In genomic region chr17:846901-847777, GRCh38 we compare ENCODE assay signal across 13 cellular contexts.
DNase-seq lines count a peak whose midpoint lies in the region; ATAC-seq, FAIRE-seq and TF ChIP-seq lines count a peak whose summit lies in the region.
"Had no signal": no experiment of that assay in that cellular context is flagged by ENCODE, and none has a peak within 500 bp of the region (broad histone marks: within the 10 kb centered on the region; RNA-seq: fewer than 3 reads in every experiment).

No MANE protein-coding gene starts in this region.

- no peak overlapping the region for H3K4me2 ChIP-seq in parathyroid adenoma (ENCODE audit: low read length)
- H3K4me2 ChIP-seq in Karpas-422 (ENCODE audit: low read depth, low read length, poor library complexity, severe bottlenecking), result no peak overlapping the region

- TF ChIP-seq CTCF in heart left ventricle (IDR thresholded peaks at IDR 0.05) (no peak), parathyroid adenoma (IDR thresholded peaks at IDR 0.05) (no peak)

- H2AFZ ChIP-seq in parathyroid adenoma (no peak overlapping the region), Karpas-422 (ENCODE audit: low read length) (no peak overlapping the region)

- no peaks in the 10 kb centered on the region for H3K9me2 ChIP-seq in Karpas-422 (replicated peaks; ENCODE audit: insufficient read depth, low read length)

- H3K36me3 ChIP-seq in adipocyte (ENCODE audit: control insufficient read depth, insufficient read depth, low read length, severe bottlenecking) (no peaks in the 10 kb centered on the region), heart left ventricle (no peaks in the 10 kb centered on the region), parathyroid adenoma (ENCODE audit: control insufficient read depth, insufficient read depth, low read length) (no peaks in the 10 kb centered on the region), Karpas-422 (ENCODE audit: insufficient read depth, low read length) (no peaks in the 10 kb centered on the region)

- intact Hi-C loops in heart left ventricle (cut with DNase I), result loop anchor here in 4 of 10 donors (1.0 to 10.0 kb wide), 5 partner anchors 28 to 132 kb away; partner anchors contain the start of gene NXN (in 1 of the 4)

- peaks cover 14% of the 10 kb centered on the region for H3K4me1 ChIP-seq in adipocyte (ENCODE audit: control insufficient read depth, insufficient read depth, low read length)
- peaks cover 0 to 54% (median 24%) of the 10 kb centered on the region in 12 donors for H3K4me1 ChIP-seq in heart left ventricle
- no peaks in the 10 kb centered on the region for H3K4me1 ChIP-seq in parathyroid adenoma
- no peaks in the 10 kb centered on the region for H3K4me1 ChIP-seq in Karpas-422 (ENCODE audit: low read length)

- DNase-seq in AG08396 (ENCODE audit: low spot score) (peak; percentile 61), adipocyte (ENCODE audit: low read depth) (peak; percentile 44), heart left ventricle (peak in 1 of 5 donors; percentile 18), RCC 7860 (ENCODE audit: low spot score) (no peak), SHP77 treated with DMSO at 0.1 percent for 48 hours (lab: John Stamatoyannopoulos, UW) (no peak), NCI-H2171 treated with DMSO at 0.1 percent for 48 hours (lab: John Stamatoyannopoulos, UW) (no peak), Karpas-422 (no peak)
- DNase-seq: CD4-positive, CD25-positive, alpha-beta regulatory T cell; head of caudate nucleus; NCI-H1092 treated with DMSO at 0.1 percent for 48 hours had no signal

- no peak overlapping the region for H3K4me3 ChIP-seq in adipocyte (ENCODE audit: low read length)
- peak overlapping the region; percentile 8 to 50 (median 43) for H3K4me3 ChIP-seq in heart left ventricle
- H3K4me3 ChIP-seq in parathyroid adenoma (ENCODE audit: low read depth, low read length), result no peak overlapping the region
- no peak overlapping the region for H3K4me3 ChIP-seq in Karpas-422 (ENCODE audit: low read length)

- no peaks in the 10 kb centered on the region for H3K9me3 ChIP-seq in adipocyte (ENCODE audit: control insufficient read depth, low read length)
- H3K9me3 ChIP-seq in heart left ventricle, result no peaks in the 10 kb centered on the region
- H3K9me3 ChIP-seq in parathyroid adenoma (ENCODE audit: control insufficient read depth, low read length), result no peaks in the 10 kb centered on the region
- no peaks in the 10 kb centered on the region for H3K9me3 ChIP-seq in Karpas-422 (ENCODE audit: low read length)

- H3K9ac ChIP-seq in adipocyte (ENCODE audit: low read length) (no peak overlapping the region), parathyroid adenoma (no peak overlapping the region), Karpas-422 (ENCODE audit: low read length) (no peak overlapping the region)

- TF ChIP-seq POLR2A in heart left ventricle (IDR thresholded peaks at IDR 0.05), result no peak

- H3K27ac ChIP-seq in heart left ventricle (peak overlapping the region; percentile 24 to 90 (median 77)), parathyroid adenoma (peak overlapping the region; percentile 13), Karpas-422 (ENCODE audit: low read length) (no peak overlapping the region)

- 31 to 41% (median 33%) methylated on average over 31 of the region's 31 CpGs for WGBS in heart left ventricle, 4 donors

- FAIRE-seq in RCC 7860 (lab: Jason Lieb, UNC), result no peak
- FAIRE-seq: GM12891 had no signal

- peak in 2 of 4 donors; percentile 22 to 35 for ATAC-seq in heart left ventricle
- ATAC-seq: activated naive CD4-positive, alpha-beta T cell treated with anti-CD3 and anti-CD28 coated beads, Interleukin-2, amount 50 U/mL, for 72 hours had no signal

- H3K27me3 ChIP-seq in adipocyte (replicated peaks; ENCODE audit: control insufficient read depth, insufficient read depth, low read length), result peaks cover 4% of the 10 kb centered on the region
- H3K27me3 ChIP-seq in heart left ventricle, result no peaks in the 10 kb centered on the region
- no peaks in the 10 kb centered on the region for H3K27me3 ChIP-seq in parathyroid adenoma (ENCODE audit: control insufficient read depth, insufficient read depth, low read length)
- H3K27me3 ChIP-seq in Karpas-422 (ENCODE audit: low read length), result no peaks in the 10 kb centered on the region

- no peaks in the 10 kb centered on the region for H4K20me1 ChIP-seq in Karpas-422 (ENCODE audit: insufficient read depth, low read depth, low read length)

- H3K79me2 ChIP-seq in parathyroid adenoma (no peaks in the 10 kb centered on the region), Karpas-422 (ENCODE audit: low read length) (no peaks in the 10 kb centered on the region)

Comparison
In these comparisons a context has a peak if more than half of its experiments do, and no peak if none do; other contexts are left out.
1. DNase-seq: peak in AG08396 (single experiment) and adipocyte (single experiment); none in RCC 7860 (single experiment), SHP77 treated with DMSO at 0.1 percent for 48 hours (single experiment), NCI-H2171 treated with DMSO at 0.1 percent for 48 hours (single experiment) and Karpas-422 (single experiment).
2. H3K4me3 ChIP-seq: peak in heart left ventricle (12 of 12); none in adipocyte (single experiment), parathyroid adenoma (single experiment) and Karpas-422 (single experiment).